Comparison of ENCODE assay signal across 26 cellular contexts in the genomic region with DNA sequence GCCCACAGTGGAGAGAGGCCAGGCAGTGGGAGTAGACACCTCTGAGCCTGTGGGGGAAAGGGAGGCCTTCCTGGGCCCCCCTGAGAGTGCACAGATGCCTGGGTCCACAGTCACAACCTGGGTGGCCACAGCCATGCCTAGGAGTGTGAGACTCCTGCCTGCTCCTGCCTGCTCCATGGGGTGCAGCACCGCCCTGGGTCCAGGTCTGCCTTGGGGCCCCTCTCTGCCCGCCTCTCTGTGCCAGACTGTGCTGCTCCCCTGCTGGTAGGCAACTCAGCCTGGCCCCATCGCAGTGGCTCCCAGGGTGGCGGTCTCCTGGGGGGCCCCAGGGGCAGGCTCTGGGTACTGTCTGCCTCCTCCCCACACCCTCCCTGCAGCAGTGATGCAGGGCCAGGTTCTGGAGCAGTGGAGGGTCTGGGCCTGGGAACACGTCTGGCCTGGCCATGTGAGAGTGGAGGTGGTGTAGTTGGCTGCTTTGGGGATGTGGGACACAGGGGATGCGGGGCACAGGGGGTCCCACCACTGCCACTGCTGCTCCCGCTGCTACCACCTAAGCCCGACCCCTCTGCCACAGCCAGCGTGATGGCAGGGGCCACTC.
"Had no signal": no experiment of that assay in that cellular context is flagged by ENCODE, and none has a peak within 500 bp of the region (broad histone marks: within the 10 kb centered on the region; RNA-seq: fewer than 3 reads in every experiment).

No MANE protein-coding gene starts in this region.

- H3K4me1 ChIP-seq: breast epithelium, esophagus squamous epithelium, right lobe of liver, suprapubic skin had no signal

- H3K9me3 Mint-ChIP-seq: stimulated activated naive CD8-positive, alpha-beta T cell treated with anti-CD3 and anti-CD28 coated beads, Interleukin-15, Interleukin-2, amounts not matched to agents 100 ng/mL and 50 ng/mL, for 24 hours had no signal

- H3K27me3 ChIP-seq: breast epithelium, neural progenitor cell, ovary, right lobe of liver, transverse colon had no signal

- FAIRE-seq: endothelial cell of umbilical vein, keratinocyte had no signal

- DNase-seq: dermis blood vessel endothelial cell; effector memory CD4-positive, alpha-beta T cell; esophagus squamous epithelium; foreskin melanocyte; hypothalamus; mammary epithelial cell; nucleus accumbens; ovary; posterior cingulate gyrus; retina; right lobe of liver; stimulated activated CD4-positive, alpha-beta T cell treated with anti-CD3 and anti-CD28 coated beads, Interleukin-12 subunit alpha, Interleukin-12 subunit beta, amount 100 ng/mL, for 4 hours; stimulated activated CD4-positive, alpha-beta T cell treated with anti-CD3 and anti-CD28 coated beads, Interleukin-1b, Interleukin-23, amount 100 ng/mL, for 48 hours; stimulated activated CD4-positive, alpha-beta T cell treated with anti-CD3 and anti-CD28 coated beads, Interleukin-4, amount 100 ng/mL, for 1 hour; stimulated activated CD8-positive, alpha-beta memory T cell treated with anti-CD3 and anti-CD28 coated beads, Interleukin-4, amount 100 ng/mL, for 48 hours; transverse colon had no signal

- H3K4me1 Mint-ChIP-seq: nephron, neural progenitor cell had no signal

- H3K4me2 ChIP-seq: neural progenitor cell, smooth muscle cell had no signal

- H3K27ac ChIP-seq: breast epithelium, coronary artery, esophagus squamous epithelium, neural progenitor cell, ovary, right lobe of liver, suprapubic skin, transverse colon had no signal

- ATAC-seq: left lobe of liver had no signal

- H3K9ac ChIP-seq: neural progenitor cell had no signal

- H3K4me3 ChIP-seq: breast epithelium, coronary artery, esophagus squamous epithelium, neural progenitor cell, ovary, right lobe of liver, smooth muscle cell, suprapubic skin, transverse colon had no signal

- H3K36me3 Mint-ChIP-seq: neural progenitor cell had no signal

- H3K9me3 ChIP-seq: breast epithelium, ovary, suprapubic skin had no signal

- H3K27ac Mint-ChIP-seq: nephron; neural progenitor cell; stimulated activated naive CD8-positive, alpha-beta T cell treated with anti-CD3 and anti-CD28 coated beads, Interleukin-15, Interleukin-2, amounts not matched to agents 100 ng/mL and 50 ng/mL, for 24 hours had no signal

- H3K36me3 ChIP-seq: breast epithelium, esophagus squamous epithelium, neural progenitor cell, ovary, right lobe of liver, suprapubic skin, transverse colon had no signal

- H3K4me3 Mint-ChIP-seq: nephron; neural progenitor cell; stimulated activated naive CD8-positive, alpha-beta T cell treated with anti-CD3 and anti-CD28 coated beads, Interleukin-15, Interleukin-2, amounts not matched to agents 100 ng/mL and 50 ng/mL, for 24 hours had no signal
